ENCODE assay signal across 8 cellular contexts in the genomic region with DNA sequence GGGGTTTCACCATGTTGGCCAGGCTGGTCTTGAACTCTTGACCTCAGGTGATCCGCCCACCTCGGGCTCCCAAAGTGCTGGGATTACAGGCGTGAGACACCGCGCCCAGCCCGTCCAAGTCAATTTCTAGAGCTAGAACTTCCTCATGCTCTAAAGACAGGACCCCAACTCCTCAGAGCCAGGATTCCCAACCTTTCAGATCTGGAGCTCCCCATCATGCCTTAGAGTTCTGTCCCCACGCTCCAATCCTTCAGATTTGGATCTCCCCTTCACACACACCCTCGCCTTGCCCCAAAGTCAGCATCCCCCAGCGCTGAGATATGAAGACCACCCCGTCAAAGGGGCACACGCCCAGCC. TPM values are rescaled to one million over a fixed set of nuclear protein-coding genes. Genes with fewer than 3 reads are reported as not detected.
DNase-seq lines count a peak whose midpoint lies in the region; ATAC-seq and TF ChIP-seq lines count a peak whose summit lies in the region.

No MANE protein-coding gene starts in this region.

- H3K27ac ChIP-seq in sigmoid colon, result no peak overlapping the region

- H3K27me3 ChIP-seq in sigmoid colon, result peaks cover 0 to 61% (median 18%) of the 10 kb centered on the region in 3 donors

- intact Hi-C loops in sigmoid colon (cut with DNase I), result no loop called here

- H3K4me1 Mint-ChIP-seq in T-helper 17 cell (peaks cover 13% of the 10 kb centered on the region), glutamatergic neuron (ENCODE audit: low read depth, unreplicated experiment) (peaks cover 3% of the 10 kb centered on the region)

- no peaks in the 10 kb centered on the region for H3K9me3 Mint-ChIP-seq in glutamatergic neuron (ENCODE audit: unreplicated experiment)

- ATAC-seq in T-helper 17 cell (no peak), GM18517 (IDR thresholded peaks at IDR 0.05; ENCODE audit: unreplicated experiment) (no peak), HG03108 (IDR thresholded peaks at IDR 0.05; ENCODE audit: unreplicated experiment) (no peak), GM21786 (IDR thresholded peaks at IDR 0.05; ENCODE audit: unreplicated experiment) (no peak)

- no peak for TF ChIP-seq EP300 in sigmoid colon (IDR thresholded peaks at IDR 0.05)

- H3K36me3 ChIP-seq in sigmoid colon, result no peaks in the 10 kb centered on the region

- TF ChIP-seq CTCF in GM12864 (IDR thresholded peaks at IDR 0.05; ENCODE audit: low read depth, low read length, missing control alignments) (no peak), glutamatergic neuron (IDR thresholded peaks at IDR 0.05; ENCODE audit: partially characterized antibody, unreplicated experiment) (no peak), sigmoid colon (IDR thresholded peaks at IDR 0.05) (no peak)

- H3K9me3 ChIP-seq in T-helper 17 cell (ENCODE audit: control insufficient read depth, low read length, poor library complexity, severe bottlenecking) (no peaks in the 10 kb centered on the region), sigmoid colon (no peaks in the 10 kb centered on the region)

- H3K27ac Mint-ChIP-seq in T-helper 17 cell, result peak overlapping the region; percentile 72
- H3K27ac Mint-ChIP-seq in glutamatergic neuron (ENCODE audit: unreplicated experiment), result peak overlapping the region; percentile 52

- H3K4me3 ChIP-seq in GM12864 (ENCODE audit: low read depth, low read length), result peak overlapping the region; percentile 49
- H3K4me3 ChIP-seq in sigmoid colon, result peak overlapping the region in 3 of 4 donors; percentile 36 to 50 (median 48)

- peak overlapping the region; percentile 89 for H3K4me3 Mint-ChIP-seq in T-helper 17 cell
- peak overlapping the region; percentile 92 for H3K4me3 Mint-ChIP-seq in glutamatergic neuron (ENCODE audit: unreplicated experiment)

- WGBS in sigmoid colon, 2 donors, result 15 to 18% methylated on average over 11 of the region's 11 CpGs

- no peak for TF ChIP-seq POLR2A in sigmoid colon (IDR thresholded peaks at IDR 0.05)

- peaks cover 0 to 13% (median 9%) of the 10 kb centered on the region in 4 donors for H3K4me1 ChIP-seq in sigmoid colon

- peaks cover 39% of the 10 kb centered on the region for H3K27me3 Mint-ChIP-seq in T-helper 17 cell
- H3K27me3 Mint-ChIP-seq in glutamatergic neuron (ENCODE audit: unreplicated experiment), result peaks cover 18% of the 10 kb centered on the region

- DNase-seq in GM12864 (ENCODE audit: low read depth), result no peak
- no peak for DNase-seq in T-helper 17 cell
- no peak for DNase-seq in glutamatergic neuron
- no peak for DNase-seq in sigmoid colon
- DNase-seq in AML-193 (lab: John Stamatoyannopoulos, UW), result no peak

- H3K36me3 Mint-ChIP-seq in T-helper 17 cell (ENCODE audit: low read depth) (peaks cover 3% of the 10 kb centered on the region), glutamatergic neuron (ENCODE audit: unreplicated experiment) (no peaks in the 10 kb centered on the region)

RNA-seq across cellular contexts. Expression of a gene that starts 0.4 kb away (rescaled TPM):
- total RNA-seq in T-helper 17 cell (not detected), glutamatergic neuron (ENCODE audit: unreplicated experiment) (1.0 TPM), sigmoid colon (under 1 TPM in 1 of 4 donors, not detected in 3; under 0.01 TPM)
- under 1 TPM in 1 of 3 donors, not detected in 2; 0.04 TPM for polyA plus RNA-seq in sigmoid colon

RNA-seq across cellular contexts. Expression of a gene that starts 0.5 kb away (rescaled TPM):
- total RNA-seq in T-helper 17 cell (not detected), glutamatergic neuron (ENCODE audit: unreplicated experiment) (not detected), sigmoid colon (under 1 TPM in 1 of 4 donors, not detected in 3; 0.55 TPM)
- under 1 TPM in 1 of 3 donors, not detected in 2; 0.74 TPM for polyA plus RNA-seq in sigmoid colon

RNA-seq across cellular contexts. Expression of a gene that starts 46.8 kb away (rescaled TPM):
- total RNA-seq in T-helper 17 cell (10 to 100 TPM; 17.8 to 18.4 TPM), glutamatergic neuron (ENCODE audit: unreplicated experiment) (3.4 TPM), sigmoid colon (1 to 10 TPM; 1.4 to 6.2 (median 3.7) TPM)
- polyA plus RNA-seq in sigmoid colon, result 1 to 10 TPM; 3.0 to 7.9 (median 3.5) TPM
